In genomic region chr20:62133864-62134263, GRCh38 we compare ENCODE assay signal across 10 cellular contexts. TPM values are rescaled to one million over a fixed set of nuclear protein-coding genes. Genes with fewer than 3 reads are reported as not detected.
A peak's percentile ranks its signal among the peaks of the same experiment; 100 is the strongest.
DNase-seq lines count a peak whose midpoint lies in the region; ATAC-seq and TF ChIP-seq lines count a peak whose summit lies in the region.
"Had no signal": no experiment of that assay in that cellular context is flagged by ENCODE, and none has a peak within 500 bp of the region (broad histone marks: within the 10 kb centered on the region; RNA-seq: fewer than 3 reads in every experiment).

No MANE protein-coding gene starts in this region.

- ATAC-seq in HG02763 (IDR thresholded peaks at IDR 0.05; ENCODE audit: unreplicated experiment) = no peak
- ATAC-seq in GM19035 (IDR thresholded peaks at IDR 0.05; ENCODE audit: unreplicated experiment) = no peak

- H3K9me3 ChIP-seq in neural cell (ENCODE audit: low read length) = no peaks in the 10 kb centered on the region

- peaks cover 24% of the 10 kb centered on the region for H4K20me1 ChIP-seq in neural cell (ENCODE audit: insufficient read depth)

- H3K4me3 ChIP-seq in brain microvascular endothelial cell (ENCODE audit: low read depth, low read length) (no peak overlapping the region), neural cell (ENCODE audit: low read length) (no peak overlapping the region)
- H3K4me3 ChIP-seq: lung had no signal

- TF ChIP-seq EP300 in neural cell (conservative IDR thresholded peaks at IDR 0.05; ENCODE audit: poor library complexity, severe bottlenecking) = no peak

- H3K9ac ChIP-seq in neural cell (ENCODE audit: low read length) = no peak overlapping the region

- H2AFZ ChIP-seq in neural cell (ENCODE audit: low read depth, low read length) = no peak overlapping the region

- no peak for TF ChIP-seq RAD21 in neural cell (conservative IDR thresholded peaks at IDR 0.05)

- in situ Hi-C loops in KBM-7 (cut with MboI; ENCODE audit: low pct_unique_long_range_greater_than_20kb, low sequenced_read_pairs) (no loop called here), brain microvascular endothelial cell (cut with HindIII; ENCODE audit: low pct_ligation_motif_present, low sequenced_read_pairs) (no loop called here)

- peak; percentile 59 for DNase-seq in D341Med (ENCODE audit: low spot score)
- peak; percentile 33 for DNase-seq in KBM-7
- no peak for DNase-seq in brain microvascular endothelial cell
- DNase-seq in GF-D8 (lab: John Stamatoyannopoulos, UW) = no peak
- DNase-seq in stimulated activated CD4-positive, alpha-beta T cell treated with anti-CD3 and anti-CD28 coated beads, Interleukin-2, amount 100 ng/mL, for 48 hours = no peak
- DNase-seq: effector CD8-positive, alpha-beta T cell had no signal

- H3K79me2 ChIP-seq in neural cell (replicated peaks; ENCODE audit: insufficient read depth, low read length) = peaks cover 1% of the 10 kb centered on the region

- H3F3A ChIP-seq in neural cell (ENCODE audit: insufficient read depth, low read length, poor library complexity, severe bottlenecking) = no peaks in the 10 kb centered on the region

- no peaks in the 10 kb centered on the region for H3K9me2 ChIP-seq in neural cell (ENCODE audit: insufficient read depth, low read length)

- H3K36me3 ChIP-seq in brain microvascular endothelial cell (replicated peaks) (peaks cover 83% of the 10 kb centered on the region), neural cell (ENCODE audit: insufficient read depth, low read length) (no peaks in the 10 kb centered on the region)

- no peak overlapping the region for H3K27ac ChIP-seq in brain microvascular endothelial cell
- H3K27ac ChIP-seq in neural cell (ENCODE audit: low read length) = no peak overlapping the region

- TF ChIP-seq CTCF in brain microvascular endothelial cell (IDR thresholded peaks at IDR 0.05; ENCODE audit: low read depth, low read length, missing control alignments) (peak; percentile 46), neural cell (IDR thresholded peaks at IDR 0.05; ENCODE audit: poor library complexity, severe bottlenecking) (no peak)

- no peak overlapping the region for H3K4me2 ChIP-seq in neural cell (ENCODE audit: low read length)

- H3K27me3 ChIP-seq in brain microvascular endothelial cell (replicated peaks) = no peaks in the 10 kb centered on the region
- H3K27me3 ChIP-seq in neural cell (ENCODE audit: insufficient read depth, low read depth, low read length) = no peaks in the 10 kb centered on the region

TF ChIP-seq in neural cell, 6 proteins besides CTCF, POLR2A, EP300 and RAD21:
- no peak for TF ChIP-seq REST (IDR thresholded peaks at IDR 0.05; ENCODE audit: borderline replicate concordance)
- TF ChIP-seq POLR2AphosphoS5 (IDR thresholded peaks at IDR 0.05) = peak; percentile 22

RNA-seq across cellular contexts. Expression of gene PSMA7, which starts 9.3 kb away (rescaled TPM):
- polyA plus RNA-seq in neural cell = 871 and 874 TPM in 2 replicates
- 181 and 185 TPM in 2 replicates for polyA minus RNA-seq in neural cell

RNA-seq across cellular contexts. Expression of gene SS18L1, which starts 9.7 kb away (rescaled TPM):
- polyA plus RNA-seq in neural cell = 117 and 132 TPM in 2 replicates
- 119 and 121 TPM in 2 replicates for polyA minus RNA-seq in neural cell

RNA-seq across cellular contexts. Expression of gene LSM14B, which starts 11.6 kb away (rescaled TPM):
- polyA plus RNA-seq in neural cell = 207 and 213 TPM in 2 replicates
- 130 and 131 TPM in 2 replicates for polyA minus RNA-seq in neural cell

RNA-seq across cellular contexts. Expression of gene MTG2, which starts 49.0 kb away (rescaled TPM):
- polyA plus RNA-seq in neural cell = 22.4 and 36.1 TPM in 2 replicates
- polyA minus RNA-seq in neural cell = 21.3 and 23.1 TPM in 2 replicates

Comparison
In these comparisons a context has a peak if more than half of its experiments do, and no peak if none do; other contexts are left out.
1. DNase-seq: peak in D341Med (single experiment) and KBM-7 (single experiment); none in brain microvascular endothelial cell (single experiment), GF-D8 (single experiment) and stimulated activated CD4-positive, alpha-beta T cell treated with anti-CD3 and anti-CD28 coated beads, Interleukin-2, amount 100 ng/mL, for 48 hours (0 of 2).